In the genomic region with DNA sequence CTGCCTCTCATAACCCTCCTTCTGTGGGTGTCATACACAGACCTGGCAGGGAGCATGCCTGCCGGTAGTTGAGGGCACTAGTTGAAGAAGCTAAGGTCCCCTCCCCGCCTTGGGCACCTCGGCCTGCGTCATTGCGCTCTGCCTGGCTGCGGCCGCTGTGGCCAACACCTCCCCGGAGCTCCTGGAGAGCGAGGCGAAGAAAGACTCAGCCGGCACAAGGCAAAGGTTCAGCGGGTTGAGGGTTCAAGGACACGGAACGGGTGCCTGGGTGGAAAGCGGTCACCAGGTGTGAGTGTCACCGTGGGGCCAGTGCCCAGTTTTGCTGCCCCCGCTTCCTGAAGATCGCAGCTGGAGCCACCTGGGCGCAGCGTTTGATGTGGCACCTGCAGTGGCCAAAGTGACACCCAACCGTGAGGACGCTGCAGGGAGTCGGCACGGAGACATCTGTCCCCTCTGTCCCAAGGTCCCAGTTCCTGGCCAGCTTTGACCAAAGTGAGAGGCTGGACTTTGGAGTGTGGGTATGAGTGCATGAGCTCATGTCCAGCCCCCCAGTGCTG, we compare ENCODE assay signal across 34 cellular contexts. TPM values are rescaled to one million over a fixed set of nuclear protein-coding genes. Genes with fewer than 3 reads are reported as not detected.
"Had no signal": no experiment of that assay in that cellular context is flagged by ENCODE, and none has a peak within 500 bp of the region (broad histone marks: within the 10 kb centered on the region; RNA-seq: fewer than 3 reads in every experiment).

No MANE protein-coding gene starts in this region.

- DNase-seq: Karpas-422, KBM-7, MM.1S, MV-4-11, NCI-H1092, NCI-H1105, NCI-H1417 treated with DMSO at 0.1 percent for 48 hours, NCI-H1436 treated with DMSO at 0.1 percent for 48 hours, NCI-H1694 treated with DMSO at 0.1 percent for 48 hours, NCI-H187 treated with DMSO at 0.1 percent for 48 hours, NCI-H2029, NCI-H2081, NCI-H2171 treated with DMSO at 0.1 percent for 48 hours, NCI-H2227 treated with DMSO at 0.1 percent for 48 hours, NCI-H345, NCI-H446, NCI-H510A treated with DMSO at 0.1 percent for 48 hours, NCI-H524 treated with DMSO at 0.1 percent for 48 hours, NCI-H526 treated with DMSO at 0.1 percent for 48 hours, NCI-H774, PC-9, Right ventricle myocardium superior, SHP77 treated with DMSO at 0.1 percent for 48 hours, SK-N-SH, SW 1271 had no signal

- H3K4me3 ChIP-seq: PC-9, SJSA1 had no signal

- H3K4me2 ChIP-seq: KMS-11, PC-9, SK-N-SH had no signal

- H3K9ac ChIP-seq: KMS-11, SK-N-SH had no signal

- H3K36me3 ChIP-seq: SJSA1 had no signal

- H3K27me3 ChIP-seq: SJSA1 had no signal

- H3K27ac ChIP-seq: KMS-11, PC-9, RWPE1, SJSA1 had no signal

- ATAC-seq: Panc1 had no signal

- H3K4me1 ChIP-seq: SJSA1 had no signal

- H2AFZ ChIP-seq: PC-9 had no signal

- H3K9me3 ChIP-seq: SJSA1, SK-N-SH had no signal

RNA-seq across cellular contexts. Expression of a gene that starts 14.8 kb away (rescaled TPM):
- total RNA-seq: LHCN-M2, MCF 10A, NCI-H460, OCI-LY7, PC-9, Right ventricle myocardium superior, RPMI7951, SJSA1 had no signal
- polyA plus RNA-seq: SK-N-SH had no signal

RNA-seq across cellular contexts. Expression of a gene that starts 36.0 kb away (rescaled TPM):
- total RNA-seq: LHCN-M2, MCF 10A, NCI-H460, OCI-LY7, PC-9, Right ventricle myocardium superior, RPMI7951, SJSA1 had no signal
- polyA plus RNA-seq: SK-N-SH had no signal
